Comparison of ENCODE assay signal across 1 cellular context in genomic region chr19:42116308-42117075, GRCh38.
TF ChIP-seq lines count a peak whose summit lies in the region.

No MANE protein-coding gene starts in this region.

TF ChIP-seq in HEK293, 187 proteins besides CTCF, POLR2A, EP300 and RAD21 (continued from another document):
- TF ChIP-seq EGR2 (tag by site-specific recombination; IDR thresholded peaks at IDR 0.05; ENCODE audit: low read depth) (0 out of 2 replicates have a peak, but pooled peaks have one; percentile 30), ZNF449 (tag by site-specific recombination; IDR thresholded peaks at IDR 0.05) (no peak), ZSCAN18 (tag by site-specific recombination; IDR thresholded peaks at IDR 0.05) (no peak)
